10 cellular contexts compared by ENCODE assay signal in the genomic region with DNA sequence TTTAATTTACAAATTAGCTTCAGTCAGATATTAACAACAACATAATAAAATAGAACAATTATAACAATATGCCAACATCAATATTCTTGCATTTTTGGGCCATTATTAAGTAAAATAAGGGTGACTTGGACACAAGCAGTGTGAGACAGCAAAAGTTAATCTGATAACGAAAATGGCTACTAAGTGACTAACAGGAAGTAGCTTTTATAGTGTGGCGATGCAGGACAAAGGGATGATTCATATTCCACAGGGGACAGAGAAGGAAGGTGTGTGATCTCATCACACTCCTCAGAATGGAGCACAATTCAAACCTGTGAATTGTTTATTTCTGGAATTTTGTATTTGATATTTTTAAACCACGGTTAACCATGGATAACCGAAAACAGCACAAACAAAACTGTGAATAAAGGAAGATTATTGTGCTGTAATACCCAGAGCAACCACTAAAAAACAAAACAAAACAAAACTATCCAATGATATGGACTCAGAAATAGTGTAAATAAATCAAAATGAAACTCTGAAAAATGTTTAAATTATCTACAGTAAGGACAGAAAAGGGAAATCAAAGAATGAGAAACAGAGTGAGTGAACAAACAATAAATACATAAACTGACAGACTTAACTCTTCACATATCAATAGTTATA.
DNase-seq lines count a peak whose midpoint lies in the region; ATAC-seq, FAIRE-seq and TF ChIP-seq lines count a peak whose summit lies in the region.
"Had no signal": no experiment of that assay in that cellular context is flagged by ENCODE, and none has a peak within 500 bp of the region (broad histone marks: within the 10 kb centered on the region; RNA-seq: fewer than 3 reads in every experiment).

No MANE protein-coding gene starts in this region.

- intact Hi-C loops in transverse colon (cut with DNase I; ENCODE audit: low total_unique reads) = no loop called here

- H3K4ac ChIP-seq in neuronal stem cell (ENCODE audit: low read length) = no peak overlapping the region

- TF ChIP-seq POLR2A in NB4 (IDR thresholded peaks at IDR 0.05; ENCODE audit: extremely low read depth, insufficient read length) = no peak
- TF ChIP-seq POLR2A in transverse colon (IDR thresholded peaks at IDR 0.05) = no peak

- in situ Hi-C loops in transverse colon (cut with MboI; ENCODE audit: low pct_ligation_motif_present in 1 of 4, low pct_unique_long_range_greater_than_20kb in 1 of 4, low sequenced_read_pairs in 3 of 4) = no loop called here

- H3K36me3 ChIP-seq in bronchial epithelial cell (ENCODE audit: control insufficient read depth, insufficient read depth, low read length) (no peaks in the 10 kb centered on the region), neuronal stem cell (replicated peaks in 1 of 2; ENCODE audit: control insufficient read depth in 2 of 2, insufficient read depth in 2 of 2, low read length in 2 of 2) (no peaks in the 10 kb centered on the region), transverse colon (no peaks in the 10 kb centered on the region)
- H3K36me3 ChIP-seq: neutrophil had no signal

- no peak for TF ChIP-seq EP300 in transverse colon (IDR thresholded peaks at IDR 0.05; ENCODE audit: low read depth)

- no peaks in the 10 kb centered on the region for H3K79me1 ChIP-seq in neuronal stem cell (ENCODE audit: low read depth, low read length)

- no peak overlapping the region for H3K4me2 ChIP-seq in neuronal stem cell (ENCODE audit: insufficient read depth, low read length, poor library complexity, severe bottlenecking)

- no peak overlapping the region for H3K18ac ChIP-seq in neuronal stem cell (ENCODE audit: low read length)

- no peak for FAIRE-seq in bronchial epithelial cell (lab: Jason Lieb, UNC)

- H3K23ac ChIP-seq in neuronal stem cell (ENCODE audit: low read depth, low read length, poor library complexity) = no peak overlapping the region

- H3K4me3 ChIP-seq in NB4 (ENCODE audit: low read depth, low read length) (no peak overlapping the region), bronchial epithelial cell (ENCODE audit: low read depth, low read length) (no peak overlapping the region), neuronal stem cell (ENCODE audit: low read length in 2 of 2) (no peak overlapping the region), transverse colon (no peak overlapping the region)

- ATAC-seq in GM19463 (IDR thresholded peaks at IDR 0.05; ENCODE audit: unreplicated experiment) = no peak

- no peak overlapping the region for H4K91ac ChIP-seq in neuronal stem cell (ENCODE audit: low read depth, low read length, poor library complexity)

- no peaks in the 10 kb centered on the region for H3K4me1 ChIP-seq in neuronal stem cell (ENCODE audit: control insufficient read depth in 2 of 2, insufficient read depth in 1 of 2, low read depth in 1 of 2, low read length in 2 of 2)
- no peaks in the 10 kb centered on the region for H3K4me1 ChIP-seq in transverse colon

- H3K14ac ChIP-seq in neuronal stem cell (ENCODE audit: low read length) = no peak overlapping the region

- H2BK5ac ChIP-seq in neuronal stem cell (ENCODE audit: low read length) = no peak overlapping the region

- no peak overlapping the region for H3K27ac ChIP-seq in neuronal stem cell (replicated peaks; ENCODE audit: low read length)
- H3K27ac ChIP-seq in transverse colon = no peak overlapping the region
- H3K27ac ChIP-seq: neutrophil had no signal

- no peak overlapping the region for H2BK120ac ChIP-seq in neuronal stem cell (ENCODE audit: low read depth, low read length)

- H2AK5ac ChIP-seq in neuronal stem cell (ENCODE audit: low read depth, low read length) = no peak overlapping the region

- H2BK15ac ChIP-seq in neuronal stem cell (ENCODE audit: low read length) = no peak overlapping the region

- H3K9ac ChIP-seq in neuronal stem cell (ENCODE audit: low read depth, low read length, poor library complexity) = no peak overlapping the region

- H3K9me3 ChIP-seq in neuronal stem cell (replicated peaks in 1 of 2; ENCODE audit: control insufficient read depth in 2 of 2, insufficient read depth in 1 of 2, low read depth in 1 of 2, low read length in 2 of 2) (no peaks in the 10 kb centered on the region), transverse colon (no peaks in the 10 kb centered on the region)
- H3K9me3 ChIP-seq: neutrophil had no signal

- no peak overlapping the region for H4K8ac ChIP-seq in neuronal stem cell (ENCODE audit: low read depth, low read length)

- peak overlapping the region; percentile 16 for H2AFZ ChIP-seq in neuronal stem cell (ENCODE audit: low read length)

- TF ChIP-seq CTCF in NB4 (IDR thresholded peaks at IDR 0.05; ENCODE audit: low read depth, low read length) (no peak), bronchial epithelial cell (IDR thresholded peaks at IDR 0.05; ENCODE audit: insufficient read depth, low read length, severe bottlenecking) (no peak), transverse colon (IDR thresholded peaks at IDR 0.05) (peak in 2 of 5 experiments; percentile 8 to 26)

- H3K27me3 ChIP-seq in bronchial epithelial cell (ENCODE audit: control insufficient read depth, insufficient read depth, low read length) (no peaks in the 10 kb centered on the region), neuronal stem cell (ENCODE audit: control insufficient read depth in 3 of 3, insufficient read depth in 3 of 3, low read depth in 1 of 3, low read length in 3 of 3) (no peaks in the 10 kb centered on the region), transverse colon (no peaks in the 10 kb centered on the region)
- H3K27me3 ChIP-seq: neutrophil had no signal

- H2BK12ac ChIP-seq in neuronal stem cell (ENCODE audit: low read length) = no peak overlapping the region

- DNase-seq in Daoy (ENCODE audit: low read depth) = peak; percentile 92
- DNase-seq in NB4 (ENCODE audit: low read depth) = peak; percentile 74
- peak; percentile 89 for DNase-seq in bronchial epithelial cell (ENCODE audit: low read depth)
- DNase-seq in neuronal stem cell (ENCODE audit: low spot score) = no peak
- DNase-seq in effector CD4-positive, alpha-beta T cell = no peak
- DNase-seq in KG1 (lab: John Stamatoyannopoulos, UW) = no peak
- no peak for DNase-seq in transverse colon
- DNase-seq: activated CD4-positive, alpha-beta T cell treated with anti-CD3 and anti-CD28 coated beads for 48 hours had no signal

- WGBS in neuronal stem cell (ENCODE audit: extremely low coverage in 2 of 2, insufficient read length in 2 of 2, insufficient replicate concordance in 1 of 2), 2 donors = no CpG with 5 or more reads among the region's 4 CpGs
- WGBS in transverse colon (ENCODE audit: low coverage in 1 of 2), 2 donors = 46 to 56% methylated on average over 4 of the region's 4 CpGs

Comparison
In these comparisons a context has a peak if more than half of its experiments do, and no peak if none do; other contexts are left out.
1. DNase-seq: peak in Daoy (single experiment), NB4 (single experiment) and bronchial epithelial cell (single experiment); none in neuronal stem cell (single experiment), effector CD4-positive, alpha-beta T cell (single experiment), KG1 (single experiment) and transverse colon (single experiment).